In the genomic region with DNA sequence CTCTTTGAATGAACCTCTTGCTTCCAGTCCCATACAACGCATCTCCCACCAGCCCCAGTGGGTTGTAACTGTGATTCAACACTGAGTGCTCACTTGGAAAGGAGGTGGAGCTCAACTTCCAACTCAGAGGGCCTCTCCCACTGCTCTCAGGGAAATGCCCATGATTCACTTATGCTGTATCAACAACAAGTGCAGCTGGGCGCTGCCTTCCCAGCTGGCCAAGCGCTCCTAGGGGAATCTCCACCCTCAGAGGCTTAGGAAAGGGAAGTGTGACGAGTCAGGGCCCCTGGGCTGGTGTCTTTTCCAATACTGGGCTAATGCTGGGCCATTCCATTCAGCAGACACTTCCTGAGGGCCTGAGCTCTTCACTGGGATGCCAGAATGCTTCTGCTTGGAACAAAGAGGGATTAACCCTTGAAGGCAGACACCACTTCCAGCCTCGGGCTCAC, we compare ENCODE assay signal across 1 cellular context.
A peak's percentile ranks its signal among the peaks of the same experiment; 100 is the strongest.
TF ChIP-seq lines count a peak whose summit lies in the region.

No MANE protein-coding gene starts in this region.

TF ChIP-seq in HepG2, 621 proteins besides CTCF, POLR2A, EP300 and RAD21 (continued from another document and continues in another):
- TF ChIP-seq, protein P1, sequence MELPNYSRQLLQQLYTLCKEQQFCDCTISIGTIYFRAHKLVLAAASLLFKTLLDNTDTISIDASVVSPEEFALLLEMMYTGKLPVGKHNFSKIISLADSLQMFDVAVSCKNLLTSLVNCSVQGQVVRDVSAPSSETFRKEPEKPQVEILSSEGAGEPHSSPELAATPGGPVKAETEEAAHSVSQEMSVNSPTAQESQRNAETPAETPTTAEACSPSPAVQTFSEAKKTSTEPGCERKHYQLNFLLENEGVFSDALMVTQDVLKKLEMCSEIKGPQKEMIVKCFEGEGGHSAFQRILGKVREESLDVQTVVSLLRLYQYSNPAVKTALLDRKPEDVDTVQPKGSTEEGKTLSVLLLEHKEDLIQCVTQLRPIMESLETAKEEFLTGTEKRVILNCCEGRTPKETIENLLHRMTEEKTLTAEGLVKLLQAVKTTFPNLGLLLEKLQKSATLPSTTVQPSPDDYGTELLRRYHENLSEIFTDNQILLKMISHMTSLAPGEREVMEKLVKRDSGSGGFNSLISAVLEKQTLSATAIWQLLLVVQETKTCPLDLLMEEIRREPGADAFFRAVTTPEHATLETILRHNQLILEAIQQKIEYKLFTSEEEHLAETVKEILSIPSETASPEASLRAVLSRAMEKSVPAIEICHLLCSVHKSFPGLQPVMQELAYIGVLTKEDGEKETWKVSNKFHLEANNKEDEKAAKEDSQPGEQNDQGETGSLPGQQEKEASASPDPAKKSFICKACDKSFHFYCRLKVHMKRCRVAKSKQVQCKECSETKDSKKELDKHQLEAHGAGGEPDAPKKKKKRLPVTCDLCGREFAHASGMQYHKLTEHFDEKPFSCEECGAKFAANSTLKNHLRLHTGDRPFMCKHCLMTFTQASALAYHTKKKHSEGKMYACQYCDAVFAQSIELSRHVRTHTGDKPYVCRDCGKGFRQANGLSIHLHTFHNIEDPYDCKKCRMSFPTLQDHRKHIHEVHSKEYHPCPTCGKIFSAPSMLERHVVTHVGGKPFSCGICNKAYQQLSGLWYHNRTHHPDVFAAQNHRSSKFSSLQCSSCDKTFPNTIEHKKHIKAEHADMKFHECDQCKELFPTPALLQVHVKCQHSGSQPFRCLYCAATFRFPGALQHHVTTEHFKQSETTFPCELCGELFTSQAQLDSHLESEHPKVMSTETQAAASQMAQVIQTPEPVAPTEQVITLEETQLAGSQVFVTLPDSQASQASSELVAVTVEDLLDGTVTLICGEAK (IDR thresholded peaks at IDR 0.05), result no peak
- TF ChIP-seq, protein P1 (CRISPR knock-in tag; IDR thresholded peaks at IDR 0.05), result 0 out of 2 replicates have a peak, but pooled peaks have one; percentile 23
- 0 out of 2 replicates have a peak, but pooled peaks have one; percentile 17 for TF ChIP-seq ZMYM3 (CRISPR knock-in tag; IDR thresholded peaks at IDR 0.05)
- TF ChIP-seq FOXA3 (CRISPR knock-in tag; IDR thresholded peaks at IDR 0.05), result peak; percentile 69
- TF ChIP-seq, protein P2, sequence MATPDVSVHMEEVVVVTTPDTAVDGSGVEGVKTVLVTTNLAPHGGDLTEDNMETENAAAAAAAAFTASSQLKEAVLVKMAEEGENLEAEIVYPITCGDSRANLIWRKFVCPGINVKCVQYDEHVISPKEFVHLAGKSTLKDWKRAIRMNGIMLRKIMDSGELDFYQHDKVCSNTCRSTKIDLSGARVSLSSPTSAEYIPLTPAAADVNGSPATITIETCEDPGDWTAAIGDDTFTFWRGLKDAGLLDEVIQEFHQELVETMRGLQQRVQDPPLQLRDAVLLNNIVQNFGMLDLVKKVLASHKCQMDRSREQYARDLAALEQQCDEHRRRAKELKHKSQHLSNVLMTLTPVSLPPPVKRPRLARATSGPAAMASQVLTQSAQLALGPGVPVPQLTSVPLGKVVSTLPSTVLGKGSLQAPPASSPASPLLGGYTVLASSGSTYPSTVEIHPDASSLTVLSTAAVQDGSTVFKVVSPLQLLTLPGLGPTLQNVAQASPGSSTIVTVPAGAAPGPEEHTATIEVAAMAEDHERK (CRISPR knock-in tag; IDR thresholded peaks at IDR 0.05; ENCODE audit: low read depth), result no peak
- TF ChIP-seq, protein P3, sequence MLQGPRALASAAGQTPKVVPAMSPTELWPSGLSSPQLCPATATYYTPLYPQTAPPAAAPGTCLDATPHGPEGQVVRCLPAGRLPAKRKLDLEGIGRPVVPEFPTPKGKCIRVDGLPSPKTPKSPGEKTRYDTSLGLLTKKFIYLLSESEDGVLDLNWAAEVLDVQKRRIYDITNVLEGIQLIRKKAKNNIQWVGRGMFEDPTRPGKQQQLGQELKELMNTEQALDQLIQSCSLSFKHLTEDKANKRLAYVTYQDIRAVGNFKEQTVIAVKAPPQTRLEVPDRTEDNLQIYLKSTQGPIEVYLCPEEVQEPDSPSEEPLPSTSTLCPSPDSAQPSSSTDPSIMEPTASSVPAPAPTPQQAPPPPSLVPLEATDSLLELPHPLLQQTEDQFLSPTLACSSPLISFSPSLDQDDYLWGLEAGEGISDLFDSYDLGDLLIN (CRISPR knock-in tag; IDR thresholded peaks at IDR 0.05; ENCODE audit: borderline replicate concordance), result no peak
- TF ChIP-seq MZF1 (CRISPR knock-in tag; IDR thresholded peaks at IDR 0.05; ENCODE audit: borderline replicate concordance), result 0 out of 2 replicates have a peak, but pooled peaks have one; percentile 64
- TF ChIP-seq HDAC6 (IDR thresholded peaks at IDR 0.05; ENCODE audit: low read depth, low read length), result no peak
- TF ChIP-seq, protein P4, sequence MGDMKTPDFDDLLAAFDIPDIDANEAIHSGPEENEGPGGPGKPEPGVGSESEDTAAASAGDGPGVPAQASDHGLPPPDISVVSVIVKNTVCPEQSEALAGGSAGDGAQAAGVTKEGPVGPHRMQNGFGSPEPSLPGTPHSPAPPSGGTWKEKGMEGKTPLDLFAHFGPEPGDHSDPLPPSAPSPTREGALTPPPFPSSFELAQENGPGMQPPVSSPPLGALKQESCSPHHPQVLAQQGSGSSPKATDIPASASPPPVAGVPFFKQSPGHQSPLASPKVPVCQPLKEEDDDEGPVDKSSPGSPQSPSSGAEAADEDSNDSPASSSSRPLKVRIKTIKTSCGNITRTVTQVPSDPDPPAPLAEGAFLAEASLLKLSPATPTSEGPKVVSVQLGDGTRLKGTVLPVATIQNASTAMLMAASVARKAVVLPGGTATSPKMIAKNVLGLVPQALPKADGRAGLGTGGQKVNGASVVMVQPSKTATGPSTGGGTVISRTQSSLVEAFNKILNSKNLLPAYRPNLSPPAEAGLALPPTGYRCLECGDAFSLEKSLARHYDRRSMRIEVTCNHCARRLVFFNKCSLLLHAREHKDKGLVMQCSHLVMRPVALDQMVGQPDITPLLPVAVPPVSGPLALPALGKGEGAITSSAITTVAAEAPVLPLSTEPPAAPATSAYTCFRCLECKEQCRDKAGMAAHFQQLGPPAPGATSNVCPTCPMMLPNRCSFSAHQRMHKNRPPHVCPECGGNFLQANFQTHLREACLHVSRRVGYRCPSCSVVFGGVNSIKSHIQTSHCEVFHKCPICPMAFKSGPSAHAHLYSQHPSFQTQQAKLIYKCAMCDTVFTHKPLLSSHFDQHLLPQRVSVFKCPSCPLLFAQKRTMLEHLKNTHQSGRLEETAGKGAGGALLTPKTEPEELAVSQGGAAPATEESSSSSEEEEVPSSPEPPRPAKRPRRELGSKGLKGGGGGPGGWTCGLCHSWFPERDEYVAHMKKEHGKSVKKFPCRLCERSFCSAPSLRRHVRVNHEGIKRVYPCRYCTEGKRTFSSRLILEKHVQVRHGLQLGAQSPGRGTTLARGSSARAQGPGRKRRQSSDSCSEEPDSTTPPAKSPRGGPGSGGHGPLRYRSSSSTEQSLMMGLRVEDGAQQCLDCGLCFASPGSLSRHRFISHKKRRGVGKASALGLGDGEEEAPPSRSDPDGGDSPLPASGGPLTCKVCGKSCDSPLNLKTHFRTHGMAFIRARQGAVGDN (CRISPR knock-in tag; IDR thresholded peaks at IDR 0.05), result peak; percentile 65
- TF ChIP-seq, protein P5, sequence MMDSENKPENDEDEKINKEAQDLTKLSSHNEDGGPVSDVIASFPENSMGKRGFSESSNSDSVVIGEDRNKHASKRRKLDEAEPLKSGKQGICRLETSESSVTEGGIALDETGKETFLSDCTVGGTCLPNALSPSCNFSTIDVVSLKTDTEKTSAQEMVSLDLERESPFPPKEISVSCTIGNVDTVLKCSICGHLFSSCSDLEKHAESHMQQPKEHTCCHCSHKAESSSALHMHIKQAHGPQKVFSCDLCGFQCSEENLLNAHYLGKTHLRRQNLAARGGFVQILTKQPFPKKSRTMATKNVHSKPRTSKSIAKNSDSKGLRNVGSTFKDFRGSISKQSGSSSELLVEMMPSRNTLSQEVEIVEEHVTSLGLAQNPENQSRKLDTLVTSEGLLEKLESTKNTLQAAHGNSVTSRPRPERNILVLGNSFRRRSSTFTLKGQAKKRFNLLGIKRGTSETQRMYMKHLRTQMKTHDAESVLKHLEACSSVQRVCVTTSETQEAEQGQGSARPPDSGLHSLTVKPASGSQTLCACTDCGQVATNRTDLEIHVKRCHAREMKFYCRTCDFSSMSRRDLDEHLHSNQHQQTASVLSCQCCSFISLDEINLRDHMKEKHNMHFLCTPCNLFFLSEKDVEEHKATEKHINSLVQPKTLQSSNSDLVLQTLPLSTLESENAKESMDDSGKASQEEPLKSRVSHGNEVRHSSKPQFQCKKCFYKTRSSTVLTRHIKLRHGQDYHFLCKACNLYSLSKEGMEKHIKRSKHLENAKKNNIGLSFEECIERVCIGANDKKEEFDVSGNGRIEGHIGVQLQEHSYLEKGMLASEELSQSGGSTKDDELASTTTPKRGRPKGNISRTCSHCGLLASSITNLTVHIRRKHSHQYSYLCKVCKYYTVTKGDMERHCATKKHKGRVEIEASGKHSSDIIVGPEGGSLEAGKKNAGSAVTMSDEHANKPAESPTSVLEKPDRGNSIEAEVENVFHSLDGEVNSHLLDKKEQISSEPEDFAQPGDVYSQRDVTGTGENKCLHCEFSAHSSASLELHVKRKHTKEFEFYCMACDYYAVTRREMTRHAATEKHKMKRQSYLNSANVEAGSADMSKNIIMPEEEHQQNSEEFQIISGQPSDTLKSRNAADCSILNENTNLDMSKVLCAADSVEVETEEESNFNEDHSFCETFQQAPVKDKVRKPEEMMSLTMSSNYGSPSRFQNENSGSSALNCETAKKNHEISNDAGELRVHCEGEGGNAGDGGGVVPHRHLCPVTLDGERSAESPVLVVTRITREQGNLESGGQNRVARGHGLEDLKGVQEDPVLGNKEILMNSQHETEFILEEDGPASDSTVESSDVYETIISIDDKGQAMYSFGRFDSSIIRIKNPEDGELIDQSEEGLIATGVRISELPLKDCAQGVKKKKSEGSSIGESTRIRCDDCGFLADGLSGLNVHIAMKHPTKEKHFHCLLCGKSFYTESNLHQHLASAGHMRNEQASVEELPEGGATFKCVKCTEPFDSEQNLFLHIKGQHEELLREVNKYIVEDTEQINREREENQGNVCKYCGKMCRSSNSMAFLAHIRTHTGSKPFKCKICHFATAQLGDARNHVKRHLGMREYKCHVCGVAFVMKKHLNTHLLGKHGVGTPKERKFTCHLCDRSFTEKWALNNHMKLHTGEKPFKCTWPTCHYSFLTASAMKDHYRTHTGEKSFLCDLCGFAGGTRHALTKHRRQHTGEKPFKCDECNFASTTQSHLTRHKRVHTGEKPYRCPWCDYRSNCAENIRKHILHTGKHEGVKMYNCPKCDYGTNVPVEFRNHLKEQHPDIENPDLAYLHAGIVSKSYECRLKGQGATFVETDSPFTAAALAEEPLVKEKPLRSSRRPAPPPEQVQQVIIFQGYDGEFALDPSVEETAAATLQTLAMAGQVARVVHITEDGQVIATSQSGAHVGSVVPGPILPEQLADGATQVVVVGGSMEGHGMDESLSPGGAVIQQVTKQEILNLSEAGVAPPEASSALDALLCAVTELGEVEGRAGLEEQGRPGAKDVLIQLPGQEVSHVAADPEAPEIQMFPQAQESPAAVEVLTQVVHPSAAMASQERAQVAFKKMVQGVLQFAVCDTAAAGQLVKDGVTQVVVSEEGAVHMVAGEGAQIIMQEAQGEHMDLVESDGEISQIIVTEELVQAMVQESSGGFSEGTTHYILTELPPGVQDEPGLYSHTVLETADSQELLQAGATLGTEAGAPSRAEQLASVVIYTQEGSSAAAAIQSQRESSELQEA (CRISPR knock-in tag; IDR thresholded peaks at IDR 0.05; ENCODE audit: not compliant biosample characterization), result no peak
- 0 out of 2 replicates have a peak, but pooled peaks have one; percentile 49 for TF ChIP-seq ZNF615 (CRISPR knock-in tag; IDR thresholded peaks at IDR 0.05; ENCODE audit: borderline replicate concordance)
- TF ChIP-seq, protein P6, sequence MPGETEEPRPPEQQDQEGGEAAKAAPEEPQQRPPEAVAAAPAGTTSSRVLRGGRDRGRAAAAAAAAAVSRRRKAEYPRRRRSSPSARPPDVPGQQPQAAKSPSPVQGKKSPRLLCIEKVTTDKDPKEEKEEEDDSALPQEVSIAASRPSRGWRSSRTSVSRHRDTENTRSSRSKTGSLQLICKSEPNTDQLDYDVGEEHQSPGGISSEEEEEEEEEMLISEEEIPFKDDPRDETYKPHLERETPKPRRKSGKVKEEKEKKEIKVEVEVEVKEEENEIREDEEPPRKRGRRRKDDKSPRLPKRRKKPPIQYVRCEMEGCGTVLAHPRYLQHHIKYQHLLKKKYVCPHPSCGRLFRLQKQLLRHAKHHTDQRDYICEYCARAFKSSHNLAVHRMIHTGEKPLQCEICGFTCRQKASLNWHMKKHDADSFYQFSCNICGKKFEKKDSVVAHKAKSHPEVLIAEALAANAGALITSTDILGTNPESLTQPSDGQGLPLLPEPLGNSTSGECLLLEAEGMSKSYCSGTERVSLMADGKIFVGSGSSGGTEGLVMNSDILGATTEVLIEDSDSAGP (CRISPR knock-in tag; IDR thresholded peaks at IDR 0.05; ENCODE audit: borderline replicate concordance), result 0 out of 2 replicates have a peak, but pooled peaks have one; percentile 13
- 0 out of 2 replicates have a peak, but pooled peaks have one; percentile 34 for TF ChIP-seq KAT8 (CRISPR knock-in tag; IDR thresholded peaks at IDR 0.05)
- TF ChIP-seq FOXA1 (IDR thresholded peaks at IDR 0.05), result no peak
- TF ChIP-seq FOXA1 (CRISPR knock-in tag; IDR thresholded peaks at IDR 0.05), result peak; percentile 79
- TF ChIP-seq, protein P7, sequence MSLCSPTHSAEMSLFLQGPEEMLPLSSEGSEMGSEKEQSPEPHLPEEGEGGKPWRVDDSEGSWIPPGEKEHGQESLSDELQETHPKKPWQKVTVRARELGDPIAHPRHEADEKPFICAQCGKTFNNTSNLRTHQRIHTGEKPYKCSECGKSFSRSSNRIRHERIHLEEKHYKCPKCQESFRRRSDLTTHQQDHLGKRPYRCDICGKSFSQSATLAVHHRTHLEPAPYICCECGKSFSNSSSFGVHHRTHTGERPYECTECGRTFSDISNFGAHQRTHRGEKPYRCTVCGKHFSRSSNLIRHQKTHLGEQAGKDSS (CRISPR knock-in tag; IDR thresholded peaks at IDR 0.05; ENCODE audit: borderline replicate concordance, low read depth), result peak; percentile 79; the same call in 1 of the 2 replicates
- peak; percentile 40; the same call in 1 of the 2 replicates for TF ChIP-seq ZNF350 (CRISPR knock-in tag; IDR thresholded peaks at IDR 0.05; ENCODE audit: borderline replicate concordance, low read depth)
- no peak for TF ChIP-seq ZNF775 (CRISPR knock-in tag; IDR thresholded peaks at IDR 0.05; ENCODE audit: borderline replicate concordance)
